ENCODE assay signal across 1 cellular context in the genomic region with DNA sequence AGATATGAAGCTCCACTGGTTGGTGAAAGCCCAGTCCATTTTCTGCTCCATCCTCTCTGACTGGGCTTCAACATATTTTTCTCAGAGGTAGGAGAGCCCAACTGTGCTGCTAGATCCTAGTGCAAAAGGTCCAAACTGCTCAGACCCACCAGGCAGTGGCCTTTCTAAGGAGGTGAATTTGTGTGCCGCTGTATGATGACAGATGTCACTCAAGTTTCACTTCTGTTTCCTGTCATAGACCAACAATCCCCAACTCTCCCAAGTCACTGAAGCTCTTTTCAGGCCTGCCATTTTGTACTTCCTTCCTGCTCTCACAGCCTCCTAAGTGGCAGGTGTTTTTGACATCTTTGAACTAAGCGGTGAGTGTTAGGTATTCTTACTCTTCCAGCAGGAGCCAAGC.
TF ChIP-seq lines count a peak whose summit lies in the region.

No MANE protein-coding gene starts in this region.

TF ChIP-seq in GM23338, 12 proteins besides CTCF, POLR2A, EP300 and RAD21 (continued from another document):
- TF ChIP-seq, protein P1, sequence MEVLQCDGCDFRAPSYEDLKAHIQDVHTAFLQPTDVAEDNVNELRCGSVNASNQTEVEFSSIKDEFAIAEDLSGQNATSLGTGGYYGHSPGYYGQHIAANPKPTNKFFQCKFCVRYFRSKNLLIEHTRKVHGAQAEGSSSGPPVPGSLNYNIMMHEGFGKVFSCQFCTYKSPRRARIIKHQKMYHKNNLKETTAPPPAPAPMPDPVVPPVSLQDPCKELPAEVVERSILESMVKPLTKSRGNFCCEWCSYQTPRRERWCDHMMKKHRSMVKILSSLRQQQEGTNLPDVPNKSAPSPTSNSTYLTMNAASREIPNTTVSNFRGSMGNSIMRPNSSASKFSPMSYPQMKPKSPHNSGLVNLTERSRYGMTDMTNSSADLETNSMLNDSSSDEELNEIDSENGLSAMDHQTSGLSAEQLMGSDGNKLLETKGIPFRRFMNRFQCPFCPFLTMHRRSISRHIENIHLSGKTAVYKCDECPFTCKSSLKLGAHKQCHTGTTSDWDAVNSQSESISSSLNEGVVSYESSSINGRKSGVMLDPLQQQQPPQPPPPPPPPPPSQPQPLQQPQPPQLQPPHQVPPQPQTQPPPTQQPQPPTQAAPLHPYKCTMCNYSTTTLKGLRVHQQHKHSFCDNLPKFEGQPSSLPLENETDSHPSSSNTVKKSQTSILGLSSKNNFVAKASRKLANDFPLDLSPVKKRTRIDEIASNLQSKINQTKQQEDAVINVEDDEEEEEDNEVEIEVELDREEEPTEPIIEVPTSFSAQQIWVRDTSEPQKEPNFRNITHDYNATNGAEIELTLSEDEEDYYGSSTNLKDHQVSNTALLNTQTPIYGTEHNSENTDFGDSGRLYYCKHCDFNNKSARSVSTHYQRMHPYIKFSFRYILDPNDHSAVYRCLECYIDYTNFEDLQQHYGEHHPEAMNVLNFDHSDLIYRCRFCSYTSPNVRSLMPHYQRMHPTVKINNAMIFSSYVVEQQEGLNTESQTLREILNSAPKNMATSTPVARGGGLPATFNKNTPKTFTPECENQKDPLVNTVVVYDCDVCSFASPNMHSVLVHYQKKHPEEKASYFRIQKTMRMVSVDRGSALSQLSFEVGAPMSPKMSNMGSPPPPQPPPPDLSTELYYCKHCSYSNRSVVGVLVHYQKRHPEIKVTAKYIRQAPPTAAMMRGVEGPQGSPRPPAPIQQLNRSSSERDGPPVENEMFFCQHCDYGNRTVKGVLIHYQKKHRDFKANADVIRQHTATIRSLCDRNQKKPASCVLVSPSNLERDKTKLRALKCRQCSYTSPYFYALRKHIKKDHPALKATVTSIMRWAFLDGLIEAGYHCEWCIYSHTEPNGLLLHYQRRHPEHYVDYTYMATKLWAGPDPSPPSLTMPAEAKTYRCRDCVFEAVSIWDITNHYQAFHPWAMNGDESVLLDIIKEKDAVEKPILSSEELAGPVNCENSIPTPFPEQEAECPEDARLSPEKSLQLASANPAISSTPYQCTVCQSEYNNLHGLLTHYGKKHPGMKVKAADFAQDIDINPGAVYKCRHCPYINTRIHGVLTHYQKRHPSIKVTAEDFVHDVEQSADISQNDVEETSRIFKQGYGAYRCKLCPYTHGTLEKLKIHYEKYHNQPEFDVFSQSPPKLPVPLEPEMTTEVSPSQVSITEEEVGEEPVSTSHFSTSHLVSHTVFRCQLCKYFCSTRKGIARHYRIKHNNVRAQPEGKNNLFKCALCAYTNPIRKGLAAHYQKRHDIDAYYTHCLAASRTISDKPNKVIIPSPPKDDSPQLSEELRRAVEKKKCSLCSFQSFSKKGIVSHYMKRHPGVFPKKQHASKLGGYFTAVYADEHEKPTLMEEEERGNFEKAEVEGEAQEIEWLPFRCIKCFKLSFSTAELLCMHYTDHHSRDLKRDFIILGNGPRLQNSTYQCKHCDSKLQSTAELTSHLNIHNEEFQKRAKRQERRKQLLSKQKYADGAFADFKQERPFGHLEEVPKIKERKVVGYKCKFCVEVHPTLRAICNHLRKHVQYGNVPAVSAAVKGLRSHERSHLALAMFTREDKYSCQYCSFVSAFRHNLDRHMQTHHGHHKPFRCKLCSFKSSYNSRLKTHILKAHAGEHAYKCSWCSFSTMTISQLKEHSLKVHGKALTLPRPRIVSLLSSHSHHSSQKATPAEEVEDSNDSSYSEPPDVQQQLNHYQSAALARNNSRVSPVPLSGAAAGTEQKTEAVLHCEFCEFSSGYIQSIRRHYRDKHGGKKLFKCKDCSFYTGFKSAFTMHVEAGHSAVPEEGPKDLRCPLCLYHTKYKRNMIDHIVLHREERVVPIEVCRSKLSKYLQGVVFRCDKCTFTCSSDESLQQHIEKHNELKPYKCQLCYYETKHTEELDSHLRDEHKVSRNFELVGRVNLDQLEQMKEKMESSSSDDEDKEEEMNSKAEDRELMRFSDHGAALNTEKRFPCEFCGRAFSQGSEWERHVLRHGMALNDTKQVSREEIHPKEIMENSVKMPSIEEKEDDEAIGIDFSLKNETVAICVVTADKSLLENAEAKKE (CRISPR knock-in tag; IDR thresholded peaks at IDR 0.05), result no peak
- TF ChIP-seq JUNB (IDR thresholded peaks at IDR 0.05; ENCODE audit: unreplicated experiment), result no peak
